Comparison of ENCODE assay signal across 1 cellular context in genomic region chr9:133199648-133200321, GRCh38.
TF ChIP-seq lines count a peak whose summit lies in the region.

No MANE protein-coding gene starts in this region.

TF ChIP-seq in endothelial cell of umbilical vein, 7 proteins besides CTCF, POLR2A, EP300 and RAD21 (continued from another document):
- TF ChIP-seq MAX (IDR thresholded peaks at IDR 0.05; ENCODE audit: insufficient read depth, insufficient read length) = no peak
